In genomic region chr10:116698364-116698763, GRCh38 we compare ENCODE assay signal across 18 cellular contexts. TPM values are rescaled to one million over a fixed set of nuclear protein-coding genes. Genes with fewer than 3 reads are reported as not detected.
DNase-seq lines count a peak whose midpoint lies in the region; ATAC-seq and TF ChIP-seq lines count a peak whose summit lies in the region.
"Had no signal": no experiment of that assay in that cellular context is flagged by ENCODE, and none has a peak within 500 bp of the region (broad histone marks: within the 10 kb centered on the region; RNA-seq: fewer than 3 reads in every experiment).

No MANE protein-coding gene starts in this region.

- H4K91ac ChIP-seq in neuronal stem cell (ENCODE audit: low read depth, low read length, poor library complexity), result no peak overlapping the region

- H3K4me3 ChIP-seq in GM23338 (no peak overlapping the region), HCT116 (replicated peaks in 1 of 2; ENCODE audit: low read depth in 1 of 2, low read length in 2 of 2) (no peak overlapping the region), neuronal stem cell (ENCODE audit: low read length in 2 of 2) (no peak overlapping the region), upper lobe of right lung (no peak overlapping the region)
- H3K4me3 ChIP-seq: BLaER1 treated with 17β-estradiol and CSF1 and Interleukin-3, amounts not matched to agents 10 nM and 100 nM; GM12878; GM23248 had no signal

- no peak overlapping the region for H3K23ac ChIP-seq in neuronal stem cell (ENCODE audit: low read depth, low read length, poor library complexity)

- peaks cover 12% of the 10 kb centered on the region for H3K27me3 Mint-ChIP-seq in GM23338 (ENCODE audit: insufficient read depth, low read depth, poor library complexity)

- no peaks in the 10 kb centered on the region for H3K79me2 ChIP-seq in GM23338 (replicated peaks; ENCODE audit: insufficient read depth)
- no peaks in the 10 kb centered on the region for H3K79me2 ChIP-seq in HCT116 (ENCODE audit: insufficient read depth, low read length)

- no peak overlapping the region for H2BK12ac ChIP-seq in neuronal stem cell (ENCODE audit: low read length)

- no peak overlapping the region for H2BK5ac ChIP-seq in neuronal stem cell (ENCODE audit: low read length)

- H3K9me2 ChIP-seq in GM23338 (ENCODE audit: insufficient read depth) (no peaks in the 10 kb centered on the region), HCT116 (ENCODE audit: insufficient read depth) (no peaks in the 10 kb centered on the region)

- H3K27me3 ChIP-seq in GM23338 (ENCODE audit: insufficient read depth), result no peaks in the 10 kb centered on the region
- no peaks in the 10 kb centered on the region for H3K27me3 ChIP-seq in HCT116 (ENCODE audit: insufficient read depth, low read length)
- H3K27me3 ChIP-seq in neuronal stem cell (ENCODE audit: control insufficient read depth in 3 of 3, insufficient read depth in 3 of 3, low read depth in 1 of 3, low read length in 3 of 3), result peaks cover 0 to 3% (median 0%) of the 10 kb centered on the region in 3 experiments
- H3K27me3 ChIP-seq in upper lobe of right lung, result no peaks in the 10 kb centered on the region
- H3K27me3 ChIP-seq: BLaER1 treated with 17β-estradiol and CSF1 and Interleukin-3, amounts not matched to agents 10 nM and 100 nM had no signal

- CTCF ChIA-PET in HCT116 (lab: Charles Lee), result no interaction called here

- no peaks in the 10 kb centered on the region; the same call in 2 of the 3 replicates for H3K9me3 Mint-ChIP-seq in GM23338
- H3K9me3 Mint-ChIP-seq: CD8-positive, alpha-beta T cell had no signal

- H2AK5ac ChIP-seq in neuronal stem cell (ENCODE audit: low read depth, low read length), result no peak overlapping the region

- H2BK15ac ChIP-seq in neuronal stem cell (ENCODE audit: low read length), result no peak overlapping the region

- H3K9ac ChIP-seq in HCT116 (ENCODE audit: low read length) (no peak overlapping the region), neuronal stem cell (ENCODE audit: low read depth, low read length, poor library complexity) (peak overlapping the region; percentile 18)
- H3K9ac ChIP-seq: BLaER1 treated with 17β-estradiol and CSF1 and Interleukin-3, amounts not matched to agents 10 nM and 100 nM; GM23248 had no signal

- no peak overlapping the region for H3K27ac Mint-ChIP-seq in GM23338
- H3K27ac Mint-ChIP-seq: B cell; CD8-positive, alpha-beta T cell had no signal

- H3K4me3 Mint-ChIP-seq in GM23338, result no peak overlapping the region
- H3K4me3 Mint-ChIP-seq: B cell; CD8-positive, alpha-beta T cell; IgD-negative memory B cell had no signal

- no peak for TF ChIP-seq RAD21 in HCT116 (IDR thresholded peaks at IDR 0.05; ENCODE audit: low read depth)

- H4K20me1 ChIP-seq in GM23338 (replicated peaks; ENCODE audit: insufficient read depth) (no peaks in the 10 kb centered on the region), HCT116 (ENCODE audit: insufficient read depth) (no peaks in the 10 kb centered on the region)
- H4K20me1 ChIP-seq: BLaER1 treated with 17β-estradiol and CSF1 and Interleukin-3, amounts not matched to agents 10 nM and 100 nM had no signal

- H3K36me3 ChIP-seq in GM23338 (ENCODE audit: insufficient read depth), result no peaks in the 10 kb centered on the region
- no peaks in the 10 kb centered on the region for H3K36me3 ChIP-seq in HCT116 (ENCODE audit: control insufficient read depth in 1 of 2, insufficient read depth in 2 of 2, low read length in 2 of 2)
- no peaks in the 10 kb centered on the region for H3K36me3 ChIP-seq in neuronal stem cell (replicated peaks in 1 of 2; ENCODE audit: control insufficient read depth in 2 of 2, insufficient read depth in 2 of 2, low read length in 2 of 2)
- H3K36me3 ChIP-seq in upper lobe of right lung, result no peaks in the 10 kb centered on the region
- H3K36me3 ChIP-seq: BLaER1 treated with 17β-estradiol and CSF1 and Interleukin-3, amounts not matched to agents 10 nM and 100 nM had no signal

- no peaks in the 10 kb centered on the region for H3K36me3 Mint-ChIP-seq in GM23338 (ENCODE audit: low read depth)
- H3K36me3 Mint-ChIP-seq: CD8-positive, alpha-beta T cell had no signal

- H3K14ac ChIP-seq in neuronal stem cell (ENCODE audit: low read length), result no peak overlapping the region

- H3F3A ChIP-seq in GM23338 (replicated peaks; ENCODE audit: low read depth), result no peaks in the 10 kb centered on the region

- H3K4me1 Mint-ChIP-seq in GM23338, result peaks cover 18% of the 10 kb centered on the region
- H3K4me1 Mint-ChIP-seq: B cell had no signal

- RAD21 ChIA-PET in HCT116 (lab: Charles Lee; ENCODE audit: low non-redundant PET in 1 of 2, low total read pairs in 2 of 2, uncharacterized antibody in 2 of 2, unreplicated experiment in 2 of 2), result no interaction called here

- H3K4ac ChIP-seq in neuronal stem cell (ENCODE audit: low read length), result no peak overlapping the region

- H3K4me1 ChIP-seq in GM23338 (ENCODE audit: insufficient read depth), result peaks cover 15% of the 10 kb centered on the region; the same call in 1 of the 2 replicates
- H3K4me1 ChIP-seq in HCT116 (ENCODE audit: control insufficient read depth in 1 of 2, insufficient read depth in 2 of 2, low read length in 2 of 2), result peaks cover 0 to 12% of the 10 kb centered on the region in 2 experiments; a peak in 2 of 4 replicates
- H3K4me1 ChIP-seq in neuronal stem cell (ENCODE audit: control insufficient read depth in 2 of 2, insufficient read depth in 1 of 2, low read depth in 1 of 2, low read length in 2 of 2), result peaks cover 0 to 13% of the 10 kb centered on the region in 2 donors
- H3K4me1 ChIP-seq in upper lobe of right lung, result peaks cover 5% of the 10 kb centered on the region
- H3K4me1 ChIP-seq: BLaER1 treated with 17β-estradiol and CSF1 and Interleukin-3, amounts not matched to agents 10 nM and 100 nM had no signal

- no peak for TF ChIP-seq POLR2A in HCT116 (IDR thresholded peaks at IDR 0.05; ENCODE audit: borderline replicate concordance, extremely low read depth, insufficient read depth, insufficient read length)

- H3K4me2 ChIP-seq in GM23338 (no peak overlapping the region), HCT116 (ENCODE audit: low read length) (no peak overlapping the region), neuronal stem cell (ENCODE audit: insufficient read depth, low read length, poor library complexity, severe bottlenecking) (no peak overlapping the region)
- H3K4me2 ChIP-seq: BLaER1 treated with 17β-estradiol and CSF1 and Interleukin-3, amounts not matched to agents 10 nM and 100 nM had no signal

- ATAC-seq in GM23338, result peak; percentile 13; the same call in 1 of the 3 replicates
- peak; percentile 51 for ATAC-seq in HCT116
- ATAC-seq in upper lobe of right lung, result no peak
- no peak for ATAC-seq in GM19324 (IDR thresholded peaks at IDR 0.05; ENCODE audit: low FRiP score, unreplicated experiment)
- ATAC-seq: CD8-positive, alpha-beta T cell; GM12878; HepG2 had no signal

- DNase-seq in GM23338 (ENCODE audit: low spot score) (no peak), HCT116 (ENCODE audit: low read depth, low spot score) (no peak), neuronal stem cell (ENCODE audit: low spot score) (no peak), upper lobe of right lung (peak; percentile 25)
- DNase-seq in activated effector memory CD4-positive, alpha-beta T cell treated with Interleukin-2 at 50 U/mL for 16 hours, result no peak
- DNase-seq: CD8-positive, alpha-beta T cell; DMS 273 treated with DMSO at 0.1 percent for 48 hours; DMS53; DND-41; EL; GM23248; H7 had no signal

- H3K27ac ChIP-seq in GM23338 (ENCODE audit: low read depth), result no peak overlapping the region
- no peak overlapping the region for H3K27ac ChIP-seq in HCT116 (ENCODE audit: low read depth, low read length)
- no peak overlapping the region for H3K27ac ChIP-seq in neuronal stem cell (replicated peaks; ENCODE audit: low read length)
- no peak overlapping the region for H3K27ac ChIP-seq in upper lobe of right lung
- H3K27ac ChIP-seq: BLaER1 treated with 17β-estradiol and CSF1 and Interleukin-3, amounts not matched to agents 10 nM and 100 nM; GM23248 had no signal

- POLR2A ChIA-PET in HCT116 (lab: Charles Lee), result no interaction called here

- no peaks in the 10 kb centered on the region for H3K79me1 ChIP-seq in neuronal stem cell (ENCODE audit: low read depth, low read length)

- no CpG with 5 or more reads among the region's 9 CpGs for WGBS in neuronal stem cell (ENCODE audit: extremely low coverage in 2 of 2, insufficient read length in 2 of 2, insufficient replicate concordance in 1 of 2), 2 donors

- BruUV-seq in HCT116 (replicated peaks; lab: Mats Ljungman, UMichigan), result no TSS peak

- H2AFZ ChIP-seq in GM23338, result no peak overlapping the region
- H2AFZ ChIP-seq in HCT116 (ENCODE audit: low read depth, low read length, poor library complexity, severe bottlenecking), result no peak overlapping the region
- no peak overlapping the region for H2AFZ ChIP-seq in neuronal stem cell (ENCODE audit: low read length)
- H2AFZ ChIP-seq: GM23248 had no signal

- TF ChIP-seq CTCF in GM23338 (conservative IDR thresholded peaks at IDR 0.05; ENCODE audit: low read depth in 2 of 2), result no peak
- no peak for TF ChIP-seq CTCF in HCT116 (IDR thresholded peaks at IDR 0.05 in 2 of 3, conservative IDR thresholded peaks at IDR 0.05 in 1 of 3; ENCODE audit: borderline replicate concordance in 1 of 3, insufficient read depth in 1 of 3, low read depth in 2 of 3, low read length in 2 of 3)
- no peak for TF ChIP-seq CTCF in upper lobe of right lung (IDR thresholded peaks at IDR 0.05)

- H2BK120ac ChIP-seq in neuronal stem cell (ENCODE audit: low read depth, low read length), result no peak overlapping the region

- H4K8ac ChIP-seq in neuronal stem cell (ENCODE audit: low read depth, low read length), result no peak overlapping the region

- intact Hi-C loops in HCT116 (cut with micrococcal nuclease), result no loop called here
- intact Hi-C loops in upper lobe of right lung (cut with DNase I), result no loop called here

- H3K9me3 ChIP-seq in HCT116 (ENCODE audit: control insufficient read depth in 1 of 2, insufficient read depth in 1 of 2, low read depth in 1 of 2, low read length in 2 of 2), result no peaks in the 10 kb centered on the region
- no peaks in the 10 kb centered on the region for H3K9me3 ChIP-seq in neuronal stem cell (replicated peaks in 1 of 2; ENCODE audit: control insufficient read depth in 2 of 2, insufficient read depth in 1 of 2, low read depth in 1 of 2, low read length in 2 of 2)
- H3K9me3 ChIP-seq in upper lobe of right lung, result no peaks in the 10 kb centered on the region

- H3K18ac ChIP-seq in neuronal stem cell (ENCODE audit: low read length), result no peak overlapping the region

TF ChIP-seq in HCT116, 20 proteins besides CTCF, POLR2A, EP300 and RAD21:
- TF ChIP-seq FOSL1 (IDR thresholded peaks at IDR 0.05; ENCODE audit: low read depth), result no peak

RNA-seq across cellular contexts. Expression of gene HSPA12A, which starts 44.0 kb away (rescaled TPM):
- 5.2 and 6.3 TPM in 2 replicates for total RNA-seq in GM23338 (2014; rRNA removed; shearing (Covaris generic))
- polyA plus RNA-seq in GM23338 (2016; fragmentation: Nextera tagmentation; extraction: Ambion mirVana), result 4.4 and 5.6 TPM in 2 replicates
- total RNA-seq in HCT116 (2021; ENCODE audit: unreplicated experiment), result 19.8 TPM
- polyA plus RNA-seq in HCT116 (2012), result 7.0 and 8.9 TPM in 2 replicates
- 3.1 TPM for polyA plus RNA-seq in neuronal stem cell (2013, experiment 1 of 2)
- polyA plus RNA-seq in neuronal stem cell (2013, experiment 2 of 2), result 3.2 TPM
- 7.4 TPM for total RNA-seq in upper lobe of right lung

Comparison
In these comparisons a context has a peak if more than half of its experiments do, and no peak if none do; other contexts are left out.
1. ATAC-seq: peak in GM23338 (single experiment) and HCT116 (single experiment); none in upper lobe of right lung (single experiment) and GM19324 (single experiment).